Comparison of ENCODE assay signal across 23 cellular contexts in genomic region chr7:71721742-71722141, GRCh38.
"Had no signal": no experiment of that assay in that cellular context is flagged by ENCODE, and none has a peak within 500 bp of the region (broad histone marks: within the 10 kb centered on the region; RNA-seq: fewer than 3 reads in every experiment).

No MANE protein-coding gene starts in this region.

- H3K27ac ChIP-seq: colonic mucosa, coronary artery, dorsolateral prefrontal cortex, epithelial cell of prostate, esophagus muscularis mucosa, esophagus squamous epithelium, foreskin keratinocyte, gastrocnemius medialis, gastroesophageal sphincter, heart left ventricle, heart right ventricle had no signal

- ATAC-seq: effector memory CD8-positive, alpha-beta T cell; esophagus mucosa; foreskin keratinocyte; gastrocnemius medialis; gastroesophageal sphincter; heart right ventricle had no signal

- H3K4me1 ChIP-seq: colonic mucosa, esophagus muscularis mucosa, esophagus squamous epithelium, foreskin keratinocyte, gastrocnemius medialis, gastroesophageal sphincter had no signal

- H3K4me3 ChIP-seq: colonic mucosa, coronary artery, dorsolateral prefrontal cortex, esophagus muscularis mucosa, esophagus squamous epithelium, gastrocnemius medialis, gastroesophageal sphincter, heart left ventricle, heart right ventricle had no signal

- H3K9me3 ChIP-seq: colonic mucosa, esophagus muscularis mucosa, esophagus squamous epithelium, gastrocnemius medialis, gastroesophageal sphincter had no signal

- DNase-seq: colonic mucosa; cortex of kidney; dermis blood vessel endothelial cell; dorsolateral prefrontal cortex; effector CD4-positive, alpha-beta T cell; effector CD8-positive, alpha-beta T cell; effector memory CD4-positive, alpha-beta T cell; effector memory CD8-positive, alpha-beta T cell; endodermal cell; erythroblast; esophagus squamous epithelium; foreskin fibroblast; foreskin keratinocyte; foreskin melanocyte; gastrocnemius medialis; glutamatergic neuron; heart left ventricle; heart right ventricle had no signal

- H3K27me3 ChIP-seq: colonic mucosa, esophagus muscularis mucosa, esophagus squamous epithelium, foreskin keratinocyte, gastrocnemius medialis, gastroesophageal sphincter, heart left ventricle had no signal

- H3K36me3 ChIP-seq: colonic mucosa, esophagus muscularis mucosa, esophagus squamous epithelium, gastrocnemius medialis, gastroesophageal sphincter, heart left ventricle, heart right ventricle had no signal
